ENCODE assay signal across 8 cellular contexts in the genomic region with DNA sequence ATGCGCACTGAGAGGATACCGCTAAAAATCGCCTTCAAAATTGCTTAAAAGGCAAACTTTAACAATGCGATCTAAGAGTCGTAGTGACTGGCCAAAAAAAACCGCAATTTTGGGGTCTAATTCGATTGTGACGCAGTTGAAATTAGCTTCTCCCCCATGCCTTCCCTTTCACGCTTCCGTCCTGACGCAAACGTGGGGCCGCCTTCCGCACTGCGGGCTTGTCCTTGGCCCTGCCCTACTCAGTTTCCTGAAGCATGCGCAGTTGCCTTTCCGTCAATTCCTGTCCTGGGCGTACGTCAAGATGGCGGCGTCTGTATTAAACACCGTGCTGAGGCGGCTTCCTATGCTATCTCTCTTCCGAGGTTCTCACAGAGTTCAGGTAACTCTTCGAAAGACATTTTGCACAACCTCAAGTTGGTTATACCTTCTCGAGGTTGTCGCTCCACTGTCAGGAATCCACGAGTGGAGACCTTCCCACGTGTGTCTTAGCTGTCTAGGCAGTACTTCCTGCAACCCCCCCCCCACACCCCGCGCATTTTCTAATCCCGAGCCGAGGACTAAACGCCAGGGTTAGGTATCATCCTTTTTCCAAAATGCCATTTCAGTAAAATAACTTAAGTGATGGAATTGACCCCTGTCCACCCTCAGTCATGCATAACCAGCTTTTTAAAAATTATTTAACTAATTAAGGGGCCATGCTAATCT. TPM values are rescaled to one million over a fixed set of nuclear protein-coding genes. Genes with fewer than 3 reads are reported as not detected.
DNase-seq lines count a peak whose midpoint lies in the region; ATAC-seq and TF ChIP-seq lines count a peak whose summit lies in the region.

A gene (plus strand): TSS at position 276 of the 705 bp plus-strand sequence. CDS start 26 bp downstream, at position 302.

- H3K9me3 Mint-ChIP-seq in activated T-helper 2 cell treated with anti-CD3 and anti-CD28 coated beads, Interferon-gamma antibody, Interleukin-2, Interleukin-4, amounts not matched to agents 10 μg/mL and 5 μg/mL and 100 μg/mL, durations not matched to agents 14 hours and 24 hours and 36 hours: no peaks in the 10 kb centered on the region
- no peaks in the 10 kb centered on the region for H3K9me3 Mint-ChIP-seq in natural killer cell treated with Interleukin-12 subunit alpha and Interleukin-12 subunit beta and Interleukin-15 and Interleukin-18, amount 100 ng/mL, for 72 hours

- H3K4me1 Mint-ChIP-seq in activated T-helper 2 cell treated with anti-CD3 and anti-CD28 coated beads, Interferon-gamma antibody, Interleukin-2, Interleukin-4, amounts not matched to agents 10 μg/mL and 5 μg/mL and 100 μg/mL, durations not matched to agents 14 hours and 24 hours and 36 hours (ENCODE audit: low read depth): peaks cover 26% of the 10 kb centered on the region
- H3K4me1 Mint-ChIP-seq in natural killer cell treated with Interleukin-12 subunit alpha and Interleukin-12 subunit beta and Interleukin-15 and Interleukin-18, amount 100 ng/mL, for 72 hours (ENCODE audit: low read depth in 2 of 2): peaks cover 54 to 59% of the 10 kb centered on the region in 2 donors

- DNase-seq in GOT3 (lab: John Stamatoyannopoulos, UW) (peak; percentile 92), LNCaP clone FGC (ENCODE audit: low read depth) (peak; percentile 95), RWPE2 (ENCODE audit: low spot score) (peak; percentile 97), fibroblast of pulmonary artery (ENCODE audit: low read depth) (peak; percentile 99)
- peak; percentile 97 for DNase-seq in activated T-helper 2 cell treated with anti-CD3 and anti-CD28 coated beads, Interferon-gamma antibody, Interleukin-2, Interleukin-4, amounts not matched to agents 10 μg/mL and 5 μg/mL and 100 μg/mL, durations not matched to agents 14 hours and 24 hours and 36 hours (ENCODE audit: low spot score)
- DNase-seq in natural killer cell treated with Interleukin-12 subunit alpha and Interleukin-12 subunit beta and Interleukin-15 and Interleukin-18, amount 100 ng/mL, for 72 hours (ENCODE audit: low spot score): peak; percentile 98
- peak; percentile 96 for DNase-seq in stimulated activated naive CD8-positive, alpha-beta T cell treated with anti-CD3 and anti-CD28 coated beads, Interleukin-15, Interleukin-2, amounts not matched to agents 100 U/mL and 50 U/mL, for 24 hours

- H3K27ac ChIP-seq in DOHH2 (ENCODE audit: low read depth, low read length) (peak within 1 kb of the TSS; percentile 89), RWPE2 (ENCODE audit: poor library complexity, severe bottlenecking) (peak within 1 kb of the TSS; percentile 82)

- H3K9me3 ChIP-seq in DOHH2 (ENCODE audit: control insufficient read depth, insufficient read depth, low read length) (no peaks in the 10 kb centered on the region), RWPE2 (ENCODE audit: severe bottlenecking) (no peaks in the 10 kb centered on the region)

- H3K27me3 ChIP-seq in DOHH2 (ENCODE audit: control insufficient read depth, low read length): no peaks in the 10 kb centered on the region
- no peaks in the 10 kb centered on the region for H3K27me3 ChIP-seq in RWPE2 (ENCODE audit: insufficient read depth, poor library complexity, severe bottlenecking)

- H3K4me1 ChIP-seq in DOHH2 (ENCODE audit: control insufficient read depth, low read length) (peaks cover 33% of the 10 kb centered on the region), RWPE2 (ENCODE audit: insufficient read depth, poor library complexity, severe bottlenecking) (peaks cover 15% of the 10 kb centered on the region)

- H3K36me3 Mint-ChIP-seq in activated T-helper 2 cell treated with anti-CD3 and anti-CD28 coated beads, Interferon-gamma antibody, Interleukin-2, Interleukin-4, amounts not matched to agents 10 μg/mL and 5 μg/mL and 100 μg/mL, durations not matched to agents 14 hours and 24 hours and 36 hours (ENCODE audit: low read depth): peaks cover 73% of the 10 kb centered on the region
- peaks cover 35% of the 10 kb centered on the region for H3K36me3 Mint-ChIP-seq in natural killer cell treated with Interleukin-12 subunit alpha and Interleukin-12 subunit beta and Interleukin-15 and Interleukin-18, amount 100 ng/mL, for 72 hours

- peaks cover 30% of the 10 kb centered on the region for H3F3A ChIP-seq in DOHH2 (ENCODE audit: control insufficient read depth, insufficient read depth)

- peak within 1 kb of the TSS; percentile 98 for H3K27ac Mint-ChIP-seq in activated T-helper 2 cell treated with anti-CD3 and anti-CD28 coated beads, Interferon-gamma antibody, Interleukin-2, Interleukin-4, amounts not matched to agents 10 μg/mL and 5 μg/mL and 100 μg/mL, durations not matched to agents 14 hours and 24 hours and 36 hours
- peak within 1 kb of the TSS; percentile 95 to 98 for H3K27ac Mint-ChIP-seq in natural killer cell treated with Interleukin-12 subunit alpha and Interleukin-12 subunit beta and Interleukin-15 and Interleukin-18, amount 100 ng/mL, for 72 hours

- peak within 1 kb of the TSS; percentile 96 for H3K4me2 ChIP-seq in DOHH2 (ENCODE audit: low read length)

- H3K4me3 Mint-ChIP-seq in activated T-helper 2 cell treated with anti-CD3 and anti-CD28 coated beads, Interferon-gamma antibody, Interleukin-2, Interleukin-4, amounts not matched to agents 10 μg/mL and 5 μg/mL and 100 μg/mL, durations not matched to agents 14 hours and 24 hours and 36 hours (ENCODE audit: low read depth): peak within 1 kb of the TSS; percentile 96
- peak within 1 kb of the TSS; percentile 94 for H3K4me3 Mint-ChIP-seq in natural killer cell treated with Interleukin-12 subunit alpha and Interleukin-12 subunit beta and Interleukin-15 and Interleukin-18, amount 100 ng/mL, for 72 hours

- peaks cover 71% of the 10 kb centered on the region for H3K79me2 ChIP-seq in DOHH2 (ENCODE audit: control insufficient read depth, low read length)

- H3K9me2 ChIP-seq in DOHH2 (replicated peaks; ENCODE audit: control insufficient read depth, low read length): no peaks in the 10 kb centered on the region

- peaks cover 3% of the 10 kb centered on the region for H3K27me3 Mint-ChIP-seq in activated T-helper 2 cell treated with anti-CD3 and anti-CD28 coated beads, Interferon-gamma antibody, Interleukin-2, Interleukin-4, amounts not matched to agents 10 μg/mL and 5 μg/mL and 100 μg/mL, durations not matched to agents 14 hours and 24 hours and 36 hours (ENCODE audit: low read depth)
- H3K27me3 Mint-ChIP-seq in natural killer cell treated with Interleukin-12 subunit alpha and Interleukin-12 subunit beta and Interleukin-15 and Interleukin-18, amount 100 ng/mL, for 72 hours: no peaks in the 10 kb centered on the region

- TF ChIP-seq CTCF in DOHH2 (IDR thresholded peaks at IDR 0.05; ENCODE audit: low read depth, low read length, poor library complexity, severe bottlenecking) (no peak), LNCaP clone FGC (IDR thresholded peaks at IDR 0.05; ENCODE audit: control insufficient read depth, extremely low read depth, insufficient read depth) (no peak), RWPE2 (IDR thresholded peaks at IDR 0.05; ENCODE audit: poor library complexity, severe bottlenecking) (no peak), fibroblast of pulmonary artery (IDR thresholded peaks at IDR 0.05; ENCODE audit: low read length, missing control alignments) (no peak)

- intact Hi-C loops in activated T-helper 2 cell treated with anti-CD3 and anti-CD28 coated beads, Interferon-gamma antibody, Interleukin-2, Interleukin-4, amounts not matched to agents 10 μg/mL and 5 μg/mL and 100 μg/mL, durations not matched to agents 14 hours and 24 hours and 36 hours (cut with micrococcal nuclease): loop anchor here (1.0 to 10.0 kb wide), 9 partner anchors 9 to 927 kb away; a partner anchor contains a TSS

- H3K36me3 ChIP-seq in DOHH2 (ENCODE audit: control insufficient read depth, low read length) (peaks cover 80% of the 10 kb centered on the region), RWPE2 (ENCODE audit: low read depth) (peaks cover 60% of the 10 kb centered on the region)

- ATAC-seq in RWPE2 (ENCODE audit: low read depth): peak; percentile 74
- peak; percentile 89 for ATAC-seq in natural killer cell treated with Interleukin-12 subunit alpha and Interleukin-12 subunit beta and Interleukin-15 and Interleukin-18, amount 100 ng/mL, for 72 hours
- ATAC-seq in stimulated activated naive CD8-positive, alpha-beta T cell treated with anti-CD3 and anti-CD28 coated beads, Interleukin-15, Interleukin-2, amounts not matched to agents 100 U/mL and 50 U/mL, for 24 hours: peak; percentile 87

- peak within 1 kb of the TSS; percentile 83 for H3K4me3 ChIP-seq in DOHH2 (ENCODE audit: low read length)
- H3K4me3 ChIP-seq in LNCaP clone FGC (ENCODE audit: low read depth, low read length): peak within 1 kb of the TSS; percentile 79
- peak within 1 kb of the TSS; percentile 58 for H3K4me3 ChIP-seq in RWPE2 (ENCODE audit: severe bottlenecking)
- peak within 1 kb of the TSS; percentile 92 for H3K4me3 ChIP-seq in fibroblast of pulmonary artery (replicated peaks; ENCODE audit: low read depth, low read length)

- peaks cover 23% of the 10 kb centered on the region for H4K20me1 ChIP-seq in DOHH2 (ENCODE audit: control insufficient read depth, insufficient read depth, low read depth, low read length)

RNA-seq across cellular contexts. Expression of the gene that starts here (rescaled TPM):
- 71.9 and 74.9 TPM in 2 replicates for total RNA-seq in activated T-helper 2 cell treated with anti-CD3 and anti-CD28 coated beads, Interferon-gamma antibody, Interleukin-2, Interleukin-4, amounts not matched to agents 10 μg/mL and 5 μg/mL and 100 μg/mL, durations not matched to agents 14 hours and 24 hours and 36 hours
- total RNA-seq in natural killer cell treated with Interleukin-12 subunit alpha and Interleukin-12 subunit beta and Interleukin-15 and Interleukin-18, amount 100 ng/mL, for 72 hours: 10 to 100 TPM; 43.9 to 58.4 TPM

Comparison
In these comparisons a context has a peak if more than half of its experiments do, and no peak if none do; other contexts are left out.
1. Peak in every context shown above with its lines: DNase-seq, ATAC-seq, H3K4me3 ChIP-seq and H3K27ac ChIP-seq.